In the genomic region with DNA sequence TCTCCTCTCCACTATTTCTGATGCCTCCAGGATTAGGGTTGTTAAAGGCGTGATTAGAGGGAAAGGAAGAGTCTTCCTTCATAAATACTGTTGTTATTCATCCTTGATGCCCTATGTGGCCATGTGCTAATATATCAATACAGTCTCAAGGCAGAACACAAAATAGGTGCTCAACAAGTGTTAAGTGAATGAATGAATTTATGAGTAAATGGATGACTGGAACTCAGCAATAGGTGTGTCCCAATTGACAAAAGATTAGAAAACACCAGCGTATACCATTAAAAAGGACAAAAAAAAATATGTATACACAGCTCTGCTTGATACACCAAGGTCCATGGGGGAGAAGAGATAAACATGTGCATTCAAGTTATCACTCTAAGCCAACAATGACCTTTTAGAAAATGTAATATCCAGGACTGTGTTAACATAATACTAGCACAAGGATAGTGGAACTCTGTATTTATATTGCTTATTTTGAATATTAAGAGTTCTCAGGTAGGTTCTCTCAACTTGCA, we compare ENCODE assay signal across 2 cellular contexts.
TF ChIP-seq lines count a peak whose summit lies in the region.

No MANE protein-coding gene starts in this region.

TF ChIP-seq in HEK293, 187 proteins besides CTCF, POLR2A, EP300 and RAD21 (continued from another document):
- TF ChIP-seq ZNF26 (tag by site-specific recombination; IDR thresholded peaks at IDR 0.05) (no peak), SCRT2 (tag by site-specific recombination; IDR thresholded peaks at IDR 0.05) (peak; percentile 55), ZFP37 (tag by site-specific recombination; IDR thresholded peaks at IDR 0.05) (no peak), ZFHX2 (tag by site-specific recombination; conservative IDR thresholded peaks at IDR 0.05) (no peak), SCRT1 (tag by site-specific recombination; IDR thresholded peaks at IDR 0.05; ENCODE audit: borderline replicate concordance) (0 out of 2 replicates have a peak, but pooled peaks have one; percentile 19), ZNF324 (tag by site-specific recombination; IDR thresholded peaks at IDR 0.05) (no peak)
TF ChIP-seq in HEK293: peak in this region for 2.

TF ChIP-seq in K562, 482 proteins besides CTCF, POLR2A, EP300 and RAD21 (continued from another document):
- TF ChIP-seq, protein P1, sequence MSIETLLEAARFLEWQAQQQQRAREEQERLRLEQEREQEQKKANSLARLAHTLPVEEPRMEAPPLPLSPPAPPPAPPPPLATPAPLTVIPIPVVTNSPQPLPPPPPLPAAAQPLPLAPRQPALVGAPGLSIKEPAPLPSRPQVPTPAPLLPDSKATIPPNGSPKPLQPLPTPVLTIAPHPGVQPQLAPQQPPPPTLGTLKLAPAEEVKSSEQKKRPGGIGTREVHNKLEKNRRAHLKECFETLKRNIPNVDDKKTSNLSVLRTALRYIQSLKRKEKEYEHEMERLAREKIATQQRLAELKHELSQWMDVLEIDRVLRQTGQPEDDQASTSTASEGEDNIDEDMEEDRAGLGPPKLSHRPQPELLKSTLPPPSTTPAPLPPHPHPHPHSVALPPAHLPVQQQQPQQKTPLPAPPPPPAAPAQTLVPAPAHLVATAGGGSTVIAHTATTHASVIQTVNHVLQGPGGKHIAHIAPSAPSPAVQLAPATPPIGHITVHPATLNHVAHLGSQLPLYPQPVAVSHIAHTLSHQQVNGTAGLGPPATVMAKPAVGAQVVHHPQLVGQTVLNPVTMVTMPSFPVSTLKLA (conservative IDR thresholded peaks at IDR 0.05): 0 out of 4 replicates have a peak, but pooled peaks of 1 of the 2 experiments have one; percentile 15
- TF ChIP-seq ZSCAN32 (CRISPR knock-in tag; IDR thresholded peaks at IDR 0.05) (no peak), MYC (IDR thresholded peaks at IDR 0.05; ENCODE audit: low read depth, low read length) (no peak), MYC (CRISPR knock-in tag; IDR thresholded peaks at IDR 0.05; ENCODE audit: borderline replicate concordance, low read depth) (no peak), ZNF217 (CRISPR knock-in tag; IDR thresholded peaks at IDR 0.05) (no peak), CHCHD3 (CRISPR knock-in tag; IDR thresholded peaks at IDR 0.05) (no peak), PURB (CRISPR knock-in tag; IDR thresholded peaks at IDR 0.05; ENCODE audit: low read depth) (no peak), MCM2 (IDR thresholded peaks at IDR 0.05; ENCODE audit: low read depth) (no peak), TGIF2 (CRISPR knock-in tag; IDR thresholded peaks at IDR 0.05) (no peak), RUNX1 (IDR thresholded peaks at IDR 0.05; ENCODE audit: low read depth) (no peak), TCF3 (CRISPR knock-in tag; IDR thresholded peaks at IDR 0.05) (peak; percentile 54), ZNF589 (CRISPR knock-in tag; IDR thresholded peaks at IDR 0.05; ENCODE audit: low read depth) (no peak), ETV6 (IDR thresholded peaks at IDR 0.05; ENCODE audit: borderline replicate concordance in 1 of 2, low read depth in 2 of 2, low read length in 1 of 2) (no peak), ETV6 (CRISPR knock-in tag; IDR thresholded peaks at IDR 0.05; ENCODE audit: borderline replicate concordance) (no peak), FOXK2 (conservative IDR thresholded peaks at IDR 0.05 in 1 of 2, IDR thresholded peaks at IDR 0.05 in 1 of 2; ENCODE audit: low read depth in 2 of 2) (peak; percentile 39 to 62; a peak in 1 of 4 replicates), BCLAF1 (IDR thresholded peaks at IDR 0.05; ENCODE audit: borderline replicate concordance in 1 of 2, control insufficient read depth in 1 of 2, low read depth in 2 of 2, low read length in 1 of 2) (no peak), NCOR1 (IDR thresholded peaks at IDR 0.05) (peak; percentile 14; the same call in 1 of the 2 replicates), NCOA2 (IDR thresholded peaks at IDR 0.05; ENCODE audit: partially characterized antibody in 2 of 2) (no peak), FOXJ3 (CRISPR knock-in tag; IDR thresholded peaks at IDR 0.05) (no peak), ZKSCAN3 (CRISPR knock-in tag; IDR thresholded peaks at IDR 0.05) (no peak), ZNF586 (CRISPR knock-in tag; conservative IDR thresholded peaks at IDR 0.05) (no peak), CBFA2T2 (conservative IDR thresholded peaks at IDR 0.05) (0 out of 2 replicates have a peak, but pooled peaks have one; percentile 13), ZNF780A (CRISPR knock-in tag; IDR thresholded peaks at IDR 0.05) (no peak), ZBTB5 (IDR thresholded peaks at IDR 0.05) (no peak), ARID1B (IDR thresholded peaks at IDR 0.05) (peak; percentile 36; the same call in 1 of the 2 replicates), POLR2G (IDR thresholded peaks at IDR 0.05; ENCODE audit: low read depth, low read length) (no peak), MCM7 (IDR thresholded peaks at IDR 0.05) (no peak), SREBF1 (IDR thresholded peaks at IDR 0.05; ENCODE audit: borderline replicate concordance, low read depth, low read length) (no peak), GATA2 (CRISPR knock-in tag; IDR thresholded peaks at IDR 0.05) (no peak), KLF13 (tag; IDR thresholded peaks at IDR 0.05; ENCODE audit: borderline replicate concordance, low read depth) (no peak), ELF2 (CRISPR knock-in tag; IDR thresholded peaks at IDR 0.05) (no peak), ZBTB40 (IDR thresholded peaks at IDR 0.05) (no peak), ZBTB40 (CRISPR knock-in tag; IDR thresholded peaks at IDR 0.05) (no peak), SIRT6 (IDR thresholded peaks at IDR 0.05; ENCODE audit: low read depth, low read length) (no peak), CBFA2T3 (IDR thresholded peaks at IDR 0.05) (peak; percentile 61), ZNF174 (CRISPR knock-in tag; IDR thresholded peaks at IDR 0.05) (no peak)
- TF ChIP-seq, protein P2, sequence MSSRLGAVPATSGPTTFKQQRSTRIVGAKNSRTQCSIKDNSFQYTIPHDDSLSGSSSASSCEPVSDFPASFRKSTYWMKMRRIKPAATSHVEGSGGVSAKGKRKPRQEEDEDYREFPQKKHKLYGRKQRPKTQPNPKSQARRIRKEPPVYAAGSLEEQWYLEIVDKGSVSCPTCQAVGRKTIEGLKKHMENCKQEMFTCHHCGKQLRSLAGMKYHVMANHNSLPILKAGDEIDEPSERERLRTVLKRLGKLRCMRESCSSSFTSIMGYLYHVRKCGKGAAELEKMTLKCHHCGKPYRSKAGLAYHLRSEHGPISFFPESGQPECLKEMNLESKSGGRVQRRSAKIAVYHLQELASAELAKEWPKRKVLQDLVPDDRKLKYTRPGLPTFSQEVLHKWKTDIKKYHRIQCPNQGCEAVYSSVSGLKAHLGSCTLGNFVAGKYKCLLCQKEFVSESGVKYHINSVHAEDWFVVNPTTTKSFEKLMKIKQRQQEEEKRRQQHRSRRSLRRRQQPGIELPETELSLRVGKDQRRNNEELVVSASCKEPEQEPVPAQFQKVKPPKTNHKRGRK (tag; IDR thresholded peaks at IDR 0.05): no peak
- TF ChIP-seq, protein P3, sequence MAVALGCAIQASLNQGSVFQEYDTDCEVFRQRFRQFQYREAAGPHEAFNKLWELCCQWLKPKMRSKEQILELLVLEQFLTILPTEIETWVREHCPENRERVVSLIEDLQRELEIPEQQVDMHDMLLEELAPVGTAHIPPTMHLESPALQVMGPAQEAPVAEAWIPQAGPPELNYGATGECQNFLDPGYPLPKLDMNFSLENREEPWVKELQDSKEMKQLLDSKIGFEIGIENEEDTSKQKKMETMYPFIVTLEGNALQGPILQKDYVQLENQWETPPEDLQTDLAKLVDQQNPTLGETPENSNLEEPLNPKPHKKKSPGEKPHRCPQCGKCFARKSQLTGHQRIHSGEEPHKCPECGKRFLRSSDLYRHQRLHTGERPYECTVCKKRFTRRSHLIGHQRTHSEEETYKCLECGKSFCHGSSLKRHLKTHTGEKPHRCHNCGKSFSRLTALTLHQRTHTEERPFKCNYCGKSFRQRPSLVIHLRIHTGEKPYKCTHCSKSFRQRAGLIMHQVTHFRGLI (CRISPR knock-in tag; IDR thresholded peaks at IDR 0.05): no peak
- TF ChIP-seq, protein P4, sequence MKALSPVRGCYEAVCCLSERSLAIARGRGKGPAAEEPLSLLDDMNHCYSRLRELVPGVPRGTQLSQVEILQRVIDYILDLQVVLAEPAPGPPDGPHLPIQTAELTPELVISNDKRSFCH (CRISPR knock-in tag; IDR thresholded peaks at IDR 0.05): no peak
- TF ChIP-seq, protein P4 (tag; IDR thresholded peaks at IDR 0.05): 0 out of 2 replicates have a peak, but pooled peaks have one; percentile 43
